Comparison of ENCODE assay signal across 9 cellular contexts in genomic region chr17:78865682-78866390, GRCh38. TPM values are rescaled to one million over a fixed set of nuclear protein-coding genes. Genes with fewer than 3 reads are reported as not detected.
DNase-seq lines count a peak whose midpoint lies in the region; ATAC-seq and TF ChIP-seq lines count a peak whose summit lies in the region.
"Had no signal": no experiment of that assay in that cellular context is flagged by ENCODE, and none has a peak within 500 bp of the region (broad histone marks: within the 10 kb centered on the region; RNA-seq: fewer than 3 reads in every experiment).

No MANE protein-coding gene starts in this region.

- TF ChIP-seq EP300 in ovary (IDR thresholded peaks at IDR 0.05) = no peak

- ATAC-seq in HG03521 (IDR thresholded peaks at IDR 0.05; ENCODE audit: unreplicated experiment) = no peak

- intact Hi-C loops in ovary (cut with DNase I) = loop anchor here in 3 of 4 donors (2.0 to 10.0 kb wide), 3 partner anchors 69 to 106 kb away; no protein-coding TSS in a partner anchor

- in situ Hi-C loops in KBM-7 (cut with MboI; ENCODE audit: low pct_unique_long_range_greater_than_20kb, low sequenced_read_pairs) = loop anchor here (25.0 kb wide), 1 partner anchor 96 kb away; no protein-coding TSS in a partner anchor

- 9 to 19% (median 13%) methylated on average over 19 of the region's 19 CpGs for WGBS in ovary, 3 donors
- WGBS in thymus = 29% methylated on average over 19 of the region's 19 CpGs

- peaks cover 9% of the 10 kb centered on the region for H3K4me1 ChIP-seq in ovary (ENCODE audit: insufficient read depth)
- peaks cover 4% of the 10 kb centered on the region for H3K4me1 ChIP-seq in thymus (ENCODE audit: control insufficient read depth, insufficient read depth, low read length)

- TF ChIP-seq POLR2A in ovary (IDR thresholded peaks at IDR 0.05) = no peak

- H3K9me3 ChIP-seq in ovary = no peaks in the 10 kb centered on the region
- H3K9me3 ChIP-seq in thymus (ENCODE audit: control insufficient read depth) = no peaks in the 10 kb centered on the region

- peak; percentile 81 to 89 (median 88) for TF ChIP-seq CTCF in ovary (IDR thresholded peaks at IDR 0.05)

- H3K27me3 ChIP-seq in ovary = no peaks in the 10 kb centered on the region
- H3K27me3 ChIP-seq in thymus (ENCODE audit: control insufficient read depth, insufficient read depth) = no peaks in the 10 kb centered on the region

- H3K4me3 ChIP-seq in ovary = no peak overlapping the region
- no peak overlapping the region for H3K4me3 ChIP-seq in thymus (ENCODE audit: low read length)

- H3K36me3 ChIP-seq in ovary (no peaks in the 10 kb centered on the region), thymus (ENCODE audit: control insufficient read depth, insufficient read depth) (peaks cover 62% of the 10 kb centered on the region)

- H3K27ac ChIP-seq in ovary = peak overlapping the region in 1 of 2 donors; percentile 18
- peak overlapping the region; percentile 74 for H3K27ac ChIP-seq in thymus (ENCODE audit: low read depth)

- DNase-seq in COLO668 (lab: John Stamatoyannopoulos, UW; ENCODE audit: unreplicated experiment) (peak; percentile 64), KBM-7 (peak; percentile 80), RPMI8226 (peak; percentile 76), foreskin melanocyte (peak; percentile 81), ovary (peak; percentile 82 to 92 (median 91))
- DNase-seq in activated effector memory CD4-positive, alpha-beta T cell treated with anti-CD3 and anti-CD28 coated beads, Interleukin-2, amount 50 U/mL, for 16 hours = peak; percentile 88

RNA-seq across cellular contexts. Expression of gene USP36, which starts 25.2 kb away (rescaled TPM):
- total RNA-seq in ovary = 100 to 1,000 TPM in 2 of 7 donors, 10 to 100 TPM in 5; 56.0 to 127 (median 69.2) TPM
- polyA plus RNA-seq in ovary (10 to 100 TPM; 38.7 to 59.1 TPM), thymus (32.5 TPM)

RNA-seq across cellular contexts. Expression of gene CEP295NL, which starts 37.2 kb away (rescaled TPM):
- total RNA-seq in ovary = 1 to 10 TPM; 1.7 to 8.0 (median 4.5) TPM
- 1 to 10 TPM in 1 of 2 donors, under 1 TPM in 1; 0.25 to 1.0 TPM for polyA plus RNA-seq in ovary
- polyA plus RNA-seq in thymus = 0.50 TPM
- total RNA-seq: T-helper 2 cell treated with Interferon-gamma antibody and Interleukin-4, amounts not matched to agents 100 ng/mL and 5 ng/mL, for 36 hours had no signal

RNA-seq across cellular contexts. Expression of gene TIMP2, which starts 59.4 kb away (rescaled TPM):
- 100 to 1,000 TPM; 221 to 854 (median 693) TPM for total RNA-seq in ovary
- polyA plus RNA-seq in ovary (1,000 to 10,000 TPM in 1 of 2 donors, 100 to 1,000 TPM in 1; 542 to 1,422 TPM), thymus (27.5 TPM)

Comparison
In these comparisons a context has a peak if more than half of its experiments do, and no peak if none do; other contexts are left out.
1. RNA of gene TIMP2, which starts 59.4 kb away (polyA plus RNA-seq): 542 to 1,422 TPM in ovary; 27.5 TPM in thymus (single experiment); every median in the first group is over 10 times any median in the second.
2. Peak in every context shown above with its lines, with median percentiles within 50 percentile points of each other: DNase-seq.